Comparison of ENCODE assay signal across 8 cellular contexts in the genomic region with DNA sequence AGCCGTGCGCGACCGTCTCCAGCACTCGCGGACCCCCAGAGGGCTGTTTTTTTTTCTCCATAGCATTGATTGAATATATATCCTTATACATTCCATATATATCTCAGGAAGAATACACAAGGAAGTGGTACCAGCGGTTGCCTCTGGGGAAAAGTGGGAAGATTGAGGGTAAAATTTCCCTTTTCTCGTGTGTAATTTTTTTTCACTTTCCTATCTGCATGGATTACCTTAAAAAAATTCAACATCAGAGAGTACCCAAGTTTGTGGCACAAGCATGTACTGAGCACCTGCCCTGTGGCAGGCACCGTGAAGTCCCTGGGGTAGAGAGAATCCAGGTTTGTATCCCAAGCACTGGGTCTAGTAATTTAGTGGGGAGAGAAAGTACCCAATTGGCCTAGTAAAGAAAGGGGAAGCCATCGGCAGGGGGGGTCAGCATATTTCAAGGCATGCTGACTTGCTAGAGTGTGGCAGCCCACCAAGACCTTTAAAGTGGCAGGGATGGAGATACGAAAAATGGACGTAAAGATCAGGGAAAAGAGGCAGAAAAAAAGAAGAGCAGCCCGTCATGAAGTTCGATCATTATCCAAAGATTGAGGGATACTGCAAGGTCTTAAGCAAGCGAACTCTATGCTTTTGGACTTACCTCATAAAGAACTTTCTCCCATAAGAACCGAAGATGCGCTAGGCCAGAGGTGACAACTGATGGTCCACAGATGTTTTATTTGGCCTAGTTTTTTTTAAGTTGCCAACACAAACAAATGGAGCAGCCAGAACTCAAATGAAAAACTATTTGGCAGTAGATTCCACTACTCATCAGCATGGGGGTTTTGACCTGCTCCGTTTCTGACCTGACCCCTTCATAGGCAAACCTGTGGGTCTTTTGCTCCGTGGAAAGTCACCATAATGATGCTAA. TPM values are rescaled to one million over a fixed set of nuclear protein-coding genes. Genes with fewer than 3 reads are reported as not detected.
DNase-seq lines count a peak whose midpoint lies in the region; ATAC-seq and TF ChIP-seq lines count a peak whose summit lies in the region.

No MANE protein-coding gene starts in this region.

- peaks cover 2% of the 10 kb centered on the region for H3K27me3 ChIP-seq in CD4-positive, CD25-positive, alpha-beta regulatory T cell (ENCODE audit: control insufficient read depth, insufficient read depth, low read length)
- H3K27me3 ChIP-seq in NT2/D1 (ENCODE audit: insufficient read depth, insufficient read length) (no peaks in the 10 kb centered on the region), duodenal mucosa (ENCODE audit: control insufficient read depth in 1 of 2, insufficient read depth in 2 of 2, low read length in 2 of 2) (no peaks in the 10 kb centered on the region)

- H3K4me1 Mint-ChIP-seq in CD4-positive, CD25-positive, alpha-beta regulatory T cell = peaks cover 21 to 37% (median 29%) of the 10 kb centered on the region in 4 donors
- H3K4me1 Mint-ChIP-seq in nephron progenitor cell = peaks cover 37% of the 10 kb centered on the region

- peaks cover 25% of the 10 kb centered on the region for H3K27me3 Mint-ChIP-seq in CD4-positive, CD25-positive, alpha-beta regulatory T cell
- peaks cover 11% of the 10 kb centered on the region for H3K27me3 Mint-ChIP-seq in nephron progenitor cell (ENCODE audit: low read depth, poor library complexity)

- peak overlapping the region; percentile 61 to 97 (median 88) for H3K27ac Mint-ChIP-seq in CD4-positive, CD25-positive, alpha-beta regulatory T cell
- H3K27ac Mint-ChIP-seq in nephron progenitor cell = peak overlapping the region; percentile 98

- no peak for DNase-seq in CD4-positive, CD25-positive, alpha-beta regulatory T cell
- no peak for DNase-seq in NT2/D1 (ENCODE audit: low read depth, low spot score)
- no peak for DNase-seq in nephron progenitor cell
- DNase-seq in SHP77 treated with DMSO at 0.1 percent for 48 hours (lab: John Stamatoyannopoulos, UW) = no peak
- no peak for DNase-seq in HUDEP-2 (lab: John Stamatoyannopoulos, UW; ENCODE audit: unreplicated experiment in 76 of 76)

- peak overlapping the region; percentile 88 for H3K27ac ChIP-seq in CD4-positive, CD25-positive, alpha-beta regulatory T cell (ENCODE audit: insufficient read depth, low read length, poor library complexity, severe bottlenecking)
- peak overlapping the region; percentile 88 for H3K27ac ChIP-seq in duodenal mucosa (ENCODE audit: low read depth, low read length)

- peaks cover 31% of the 10 kb centered on the region for H3K4me1 ChIP-seq in CD4-positive, CD25-positive, alpha-beta regulatory T cell (ENCODE audit: control insufficient read depth, insufficient read depth, low read length, poor library complexity, severe bottlenecking)
- H3K4me1 ChIP-seq in NT2/D1 (ENCODE audit: insufficient read depth, insufficient read length) = peaks cover 13% of the 10 kb centered on the region
- H3K4me1 ChIP-seq in duodenal mucosa (ENCODE audit: control insufficient read depth in 1 of 2, insufficient read depth in 2 of 2, low read length in 2 of 2) = peaks cover 22 to 31% of the 10 kb centered on the region in 2 donors

- H3K4me3 Mint-ChIP-seq in CD4-positive, CD25-positive, alpha-beta regulatory T cell = peak overlapping the region; percentile 96 to 98 (median 97)
- peak overlapping the region; percentile 90 for H3K4me3 Mint-ChIP-seq in nephron progenitor cell

- peaks cover 0 to 2% (median 0%) of the 10 kb centered on the region in 7 donors for H3K9me3 Mint-ChIP-seq in CD4-positive, CD25-positive, alpha-beta regulatory T cell
- H3K9me3 Mint-ChIP-seq in nephron progenitor cell = peaks cover 34% of the 10 kb centered on the region

- peaks cover 11% of the 10 kb centered on the region for H3K36me3 Mint-ChIP-seq in CD4-positive, CD25-positive, alpha-beta regulatory T cell
- H3K36me3 Mint-ChIP-seq in nephron progenitor cell (ENCODE audit: low read depth) = peaks cover 24% of the 10 kb centered on the region

- peak overlapping the region; percentile 86 for H3K4me3 ChIP-seq in CD4-positive, CD25-positive, alpha-beta regulatory T cell (ENCODE audit: low read depth, low read length)
- H3K4me3 ChIP-seq in NT2/D1 (ENCODE audit: insufficient read length, low read depth) (peak overlapping the region; percentile 69), duodenal mucosa (ENCODE audit: low read depth in 1 of 2, low read length in 2 of 2) (peak overlapping the region; percentile 75 to 83)

- no peaks in the 10 kb centered on the region for H3K9me3 ChIP-seq in CD4-positive, CD25-positive, alpha-beta regulatory T cell (ENCODE audit: control insufficient read depth in 2 of 2, low read length in 2 of 2)
- H3K9me3 ChIP-seq in NT2/D1 (ENCODE audit: insufficient read depth, low read length) (no peaks in the 10 kb centered on the region), duodenal mucosa (ENCODE audit: control insufficient read depth in 1 of 2, low read length in 2 of 2) (no peaks in the 10 kb centered on the region)

- no peak for TF ChIP-seq CTCF in nephron progenitor cell (IDR thresholded peaks at IDR 0.05)

- H3K9ac ChIP-seq in NT2/D1 (ENCODE audit: insufficient read length, low read depth) (peak overlapping the region; percentile 90), duodenal mucosa (ENCODE audit: low read depth in 1 of 2, low read length in 2 of 2) (peak overlapping the region; percentile 73 to 88)

- no peak for ATAC-seq in CD4-positive, CD25-positive, alpha-beta regulatory T cell (ENCODE audit: low read depth in 2 of 2)
- ATAC-seq in HG03135 (IDR thresholded peaks at IDR 0.05; ENCODE audit: unreplicated experiment) = no peak
- no peak for ATAC-seq in HG03442 (IDR thresholded peaks at IDR 0.05; ENCODE audit: unreplicated experiment)

- peaks cover 9% of the 10 kb centered on the region for H3K36me3 ChIP-seq in CD4-positive, CD25-positive, alpha-beta regulatory T cell (ENCODE audit: control insufficient read depth, insufficient read depth, low read length)
- H3K36me3 ChIP-seq in NT2/D1 (ENCODE audit: insufficient read depth, insufficient read length, low read length) (peaks cover 30% of the 10 kb centered on the region), duodenal mucosa (ENCODE audit: control insufficient read depth in 1 of 2, insufficient read depth in 2 of 2, low read length in 2 of 2) (peaks cover 2 to 11% of the 10 kb centered on the region in 2 donors)

RNA-seq across cellular contexts. Expression of gene HMGN1, which starts 1.5 kb away (rescaled TPM):
- 249 TPM for total RNA-seq in CD4-positive, CD25-positive, alpha-beta regulatory T cell
- 100 to 1,000 TPM; 168 to 223 (median 182) TPM for polyA plus RNA-seq in CD4-positive, CD25-positive, alpha-beta regulatory T cell

RNA-seq across cellular contexts. Expression of gene BRWD1, which starts 36.9 kb away (rescaled TPM):
- total RNA-seq in CD4-positive, CD25-positive, alpha-beta regulatory T cell = 110 TPM
- polyA plus RNA-seq in CD4-positive, CD25-positive, alpha-beta regulatory T cell = 10 to 100 TPM; 33.9 to 44.1 (median 41.1) TPM
